1 cellular context compared by ENCODE assay signal in the genomic region with DNA sequence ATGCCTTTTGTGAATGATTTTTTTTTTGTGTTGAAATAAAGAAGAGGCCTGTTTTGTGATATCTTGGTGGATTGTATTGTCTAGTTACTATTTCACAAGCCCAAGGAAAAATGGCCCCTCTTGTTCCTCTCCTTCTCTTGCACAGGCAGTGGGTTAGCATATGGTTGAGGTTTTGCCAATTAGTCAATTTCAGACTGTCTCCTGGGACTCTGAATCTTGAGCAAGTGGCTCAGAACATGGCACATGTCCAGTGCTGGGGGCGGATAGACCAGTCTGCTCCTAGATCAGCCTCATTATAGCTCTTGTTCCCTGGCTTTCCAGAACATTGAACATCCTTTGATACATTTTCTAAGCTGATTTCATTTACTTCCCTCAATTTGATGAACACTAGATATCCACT.
TF ChIP-seq lines count a peak whose summit lies in the region.

No MANE protein-coding gene starts in this region.

TF ChIP-seq in IMR-90, 13 proteins besides CTCF, POLR2A, EP300 and RAD21:
- no peak for TF ChIP-seq MXI1 (IDR thresholded peaks at IDR 0.05; ENCODE audit: borderline replicate concordance, low read depth, low read length)
- TF ChIP-seq CHD1 (IDR thresholded peaks at IDR 0.05; ENCODE audit: low read depth, low read length), result no peak
- TF ChIP-seq RFX5 (IDR thresholded peaks at IDR 0.05; ENCODE audit: low read depth, low read length), result no peak
- TF ChIP-seq MAZ (IDR thresholded peaks at IDR 0.05; ENCODE audit: borderline replicate concordance, low read depth, low read length), result no peak
- TF ChIP-seq CEBPB (IDR thresholded peaks at IDR 0.05; ENCODE audit: low read depth, low read length), result no peak
- no peak for TF ChIP-seq BHLHE40 (IDR thresholded peaks at IDR 0.05; ENCODE audit: low read depth, low read length)
- TF ChIP-seq, protein P1, sequence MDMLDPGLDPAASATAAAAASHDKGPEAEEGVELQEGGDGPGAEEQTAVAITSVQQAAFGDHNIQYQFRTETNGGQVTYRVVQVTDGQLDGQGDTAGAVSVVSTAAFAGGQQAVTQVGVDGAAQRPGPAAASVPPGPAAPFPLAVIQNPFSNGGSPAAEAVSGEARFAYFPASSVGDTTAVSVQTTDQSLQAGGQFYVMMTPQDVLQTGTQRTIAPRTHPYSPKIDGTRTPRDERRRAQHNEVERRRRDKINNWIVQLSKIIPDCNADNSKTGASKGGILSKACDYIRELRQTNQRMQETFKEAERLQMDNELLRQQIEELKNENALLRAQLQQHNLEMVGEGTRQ (IDR thresholded peaks at IDR 0.05; ENCODE audit: low read depth, low read length), result no peak
- TF ChIP-seq MAFK (IDR thresholded peaks at IDR 0.05; ENCODE audit: low read depth, low read length), result no peak
- TF ChIP-seq, protein P2, sequence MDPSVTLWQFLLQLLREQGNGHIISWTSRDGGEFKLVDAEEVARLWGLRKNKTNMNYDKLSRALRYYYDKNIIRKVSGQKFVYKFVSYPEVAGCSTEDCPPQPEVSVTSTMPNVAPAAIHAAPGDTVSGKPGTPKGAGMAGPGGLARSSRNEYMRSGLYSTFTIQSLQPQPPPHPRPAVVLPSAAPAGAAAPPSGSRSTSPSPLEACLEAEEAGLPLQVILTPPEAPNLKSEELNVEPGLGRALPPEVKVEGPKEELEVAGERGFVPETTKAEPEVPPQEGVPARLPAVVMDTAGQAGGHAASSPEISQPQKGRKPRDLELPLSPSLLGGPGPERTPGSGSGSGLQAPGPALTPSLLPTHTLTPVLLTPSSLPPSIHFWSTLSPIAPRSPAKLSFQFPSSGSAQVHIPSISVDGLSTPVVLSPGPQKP (IDR thresholded peaks at IDR 0.05; ENCODE audit: borderline replicate concordance, low read depth, low read length), result no peak
- TF ChIP-seq RCOR1 (IDR thresholded peaks at IDR 0.05; ENCODE audit: insufficient replicate concordance, low read length), result no peak
- no peak for TF ChIP-seq NFE2L2 (IDR thresholded peaks at IDR 0.05; ENCODE audit: low read depth, low read length)
- TF ChIP-seq SMC3 (IDR thresholded peaks at IDR 0.05; ENCODE audit: low read depth, low read length), result no peak
- TF ChIP-seq FOS (IDR thresholded peaks at IDR 0.05; ENCODE audit: low read depth, low read length), result no peak
